Comparison of ENCODE assay signal across 1 cellular context in the genomic region with DNA sequence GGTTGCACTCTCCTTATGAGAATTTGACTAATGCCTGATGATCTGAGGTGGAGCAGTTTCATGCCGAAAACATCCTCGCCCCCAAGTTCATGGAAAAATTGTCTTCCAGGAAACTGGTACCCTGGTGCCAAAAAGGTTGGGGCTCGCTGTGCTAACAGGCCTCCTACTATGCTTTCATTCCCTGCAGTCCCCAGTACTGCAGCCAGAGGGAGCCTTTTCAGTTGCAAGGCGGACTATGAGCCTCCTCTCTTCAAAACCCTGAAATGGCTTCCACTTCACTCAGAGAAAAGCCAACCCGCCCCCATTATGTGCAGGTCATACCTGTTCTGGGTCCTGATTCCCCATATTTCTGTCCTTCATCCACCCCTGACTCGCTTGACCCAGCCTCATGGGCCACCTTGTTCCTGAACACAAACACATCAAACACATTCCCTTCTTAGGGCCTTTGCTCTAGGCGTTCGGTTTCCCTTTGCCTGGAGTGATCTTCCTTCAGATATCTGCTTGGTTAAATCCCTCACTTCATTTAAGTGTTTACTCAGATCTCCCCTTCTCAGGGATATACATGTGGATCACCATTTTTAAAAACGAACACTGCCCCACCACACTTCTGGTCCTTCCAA.
TF ChIP-seq lines count a peak whose summit lies in the region.

No MANE protein-coding gene starts in this region.

TF ChIP-seq in H1, 55 proteins besides CTCF, POLR2A, EP300 and RAD21 (continued from another document):
- TF ChIP-seq, protein P1, sequence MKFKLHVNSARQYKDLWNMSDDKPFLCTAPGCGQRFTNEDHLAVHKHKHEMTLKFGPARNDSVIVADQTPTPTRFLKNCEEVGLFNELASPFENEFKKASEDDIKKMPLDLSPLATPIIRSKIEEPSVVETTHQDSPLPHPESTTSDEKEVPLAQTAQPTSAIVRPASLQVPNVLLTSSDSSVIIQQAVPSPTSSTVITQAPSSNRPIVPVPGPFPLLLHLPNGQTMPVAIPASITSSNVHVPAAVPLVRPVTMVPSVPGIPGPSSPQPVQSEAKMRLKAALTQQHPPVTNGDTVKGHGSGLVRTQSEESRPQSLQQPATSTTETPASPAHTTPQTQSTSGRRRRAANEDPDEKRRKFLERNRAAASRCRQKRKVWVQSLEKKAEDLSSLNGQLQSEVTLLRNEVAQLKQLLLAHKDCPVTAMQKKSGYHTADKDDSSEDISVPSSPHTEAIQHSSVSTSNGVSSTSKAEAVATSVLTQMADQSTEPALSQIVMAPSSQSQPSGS (IDR thresholded peaks at IDR 0.05; ENCODE audit: low read length) = no peak
- TF ChIP-seq MAFK (IDR thresholded peaks at IDR 0.05; ENCODE audit: low read depth, low read length) = no peak
